In the genomic region with DNA sequence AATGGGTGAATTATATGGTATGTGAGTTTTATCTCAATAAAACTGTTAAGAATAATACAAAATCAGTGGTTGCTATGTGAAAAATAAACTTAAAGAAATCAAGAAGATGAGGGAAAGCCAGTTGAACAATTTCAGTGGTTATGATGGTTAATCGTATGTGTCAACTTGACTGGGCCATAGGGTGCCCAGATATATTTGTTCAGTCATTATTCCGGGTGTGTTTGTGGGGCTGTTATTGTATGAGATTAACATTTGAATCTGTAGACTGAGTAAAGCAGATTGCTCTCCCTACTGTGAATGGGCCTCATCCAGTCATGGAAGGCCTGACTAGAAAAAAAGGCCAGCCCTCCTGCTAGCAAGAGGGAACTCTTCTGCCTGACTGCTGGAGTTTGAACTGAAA, we compare ENCODE assay signal across 15 cellular contexts.
A peak's percentile ranks its signal among the peaks of the same experiment; 100 is the strongest.
DNase-seq lines count a peak whose midpoint lies in the region; ATAC-seq and TF ChIP-seq lines count a peak whose summit lies in the region.
"Had no signal": no experiment of that assay in that cellular context is flagged by ENCODE, and none has a peak within 500 bp of the region (broad histone marks: within the 10 kb centered on the region; RNA-seq: fewer than 3 reads in every experiment).

No MANE protein-coding gene starts in this region.

- H3K4me3 Mint-ChIP-seq in HFFc6: peak overlapping the region; percentile 52; the same call in 1 of the 2 replicates
- H3K4me3 Mint-ChIP-seq: CD4-positive, alpha-beta memory T cell had no signal

- ATAC-seq in GM18502 (IDR thresholded peaks at IDR 0.05; ENCODE audit: poor library complexity, unreplicated experiment): no peak

- peaks cover 97% of the 10 kb centered on the region for H3K4me1 Mint-ChIP-seq in HFFc6 (ENCODE audit: low read depth)

- no peak for DNase-seq in HFFc6
- DNase-seq in ascending aorta (ENCODE audit: low spot score in 2 of 2): no peak
- DNase-seq in middle frontal gyrus (ENCODE audit: extremely low spot score, low spot score): no peak
- DNase-seq in NCI-H748 (lab: John Stamatoyannopoulos, UW; ENCODE audit: unreplicated experiment): no peak
- DNase-seq: C1 segment of cervical spinal cord; Calu3; CD4-positive, alpha-beta memory T cell; COR-L47; DMS53; DMS79 treated with DMSO at 0.1 percent for 48 hours; GF-D8; GOT3; HCEC 1CT had no signal

- H3K4me1 ChIP-seq in HEK293 (ENCODE audit: control insufficient read depth, insufficient read depth, low read length): no peaks in the 10 kb centered on the region
- H3K4me1 ChIP-seq in ascending aorta: peaks cover 7 to 14% of the 10 kb centered on the region in 2 donors

- TF ChIP-seq CTCF in HEK293 (tag by site-specific recombination; IDR thresholded peaks at IDR 0.05) (no peak), HFFc6 (IDR thresholded peaks at IDR 0.05) (no peak), ascending aorta (IDR thresholded peaks at IDR 0.05) (no peak)

- peaks cover 72% of the 10 kb centered on the region for H3K36me3 Mint-ChIP-seq in HFFc6 (ENCODE audit: low read depth)
- H3K36me3 Mint-ChIP-seq: CD4-positive, alpha-beta memory T cell had no signal

- peak overlapping the region; percentile 75 for H3K27ac Mint-ChIP-seq in HFFc6

- H3K27me3 ChIP-seq in ascending aorta: no peaks in the 10 kb centered on the region

- H3K9me3 Mint-ChIP-seq in HFFc6: peaks cover 38% of the 10 kb centered on the region

- H3K36me3 ChIP-seq in HEK293 (ENCODE audit: control insufficient read depth in 2 of 2, insufficient read depth in 1 of 2, low read length in 2 of 2) (no peaks in the 10 kb centered on the region), ascending aorta (no peaks in the 10 kb centered on the region)

- H3K4me3 ChIP-seq in HEK293 (ENCODE audit: low read depth, low read length) (no peak overlapping the region), ascending aorta (no peak overlapping the region)

- H3K27ac ChIP-seq in HEK293 (ENCODE audit: extremely low read depth, low read depth, low read length) (no peak overlapping the region), ascending aorta (peak overlapping the region; percentile 62 to 80)

- peaks cover 58% of the 10 kb centered on the region for H3K27me3 Mint-ChIP-seq in HFFc6 (ENCODE audit: insufficient read depth)
- H3K27me3 Mint-ChIP-seq: CD4-positive, alpha-beta memory T cell had no signal

- H3K9me3 ChIP-seq in HEK293 (ENCODE audit: control insufficient read depth, insufficient read depth, low read depth, low read length) (no peaks in the 10 kb centered on the region), ascending aorta (no peaks in the 10 kb centered on the region)

- CTCF ChIA-PET in HEK293 (lab: Yijun Ruan, JAX): no interaction called here

- POLR2A ChIA-PET in HEK293 (lab: Yijun Ruan, JAX): no interaction called here

- intact Hi-C loops in ascending aorta (cut with DNase I): no loop called here

TF ChIP-seq in HEK293, 187 proteins besides CTCF, POLR2A, EP300 and RAD21:
- TF ChIP-seq SETDB1 (IDR thresholded peaks at IDR 0.05; ENCODE audit: insufficient read length, low read length): peak; percentile 50
- TF ChIP-seq, protein P1, sequence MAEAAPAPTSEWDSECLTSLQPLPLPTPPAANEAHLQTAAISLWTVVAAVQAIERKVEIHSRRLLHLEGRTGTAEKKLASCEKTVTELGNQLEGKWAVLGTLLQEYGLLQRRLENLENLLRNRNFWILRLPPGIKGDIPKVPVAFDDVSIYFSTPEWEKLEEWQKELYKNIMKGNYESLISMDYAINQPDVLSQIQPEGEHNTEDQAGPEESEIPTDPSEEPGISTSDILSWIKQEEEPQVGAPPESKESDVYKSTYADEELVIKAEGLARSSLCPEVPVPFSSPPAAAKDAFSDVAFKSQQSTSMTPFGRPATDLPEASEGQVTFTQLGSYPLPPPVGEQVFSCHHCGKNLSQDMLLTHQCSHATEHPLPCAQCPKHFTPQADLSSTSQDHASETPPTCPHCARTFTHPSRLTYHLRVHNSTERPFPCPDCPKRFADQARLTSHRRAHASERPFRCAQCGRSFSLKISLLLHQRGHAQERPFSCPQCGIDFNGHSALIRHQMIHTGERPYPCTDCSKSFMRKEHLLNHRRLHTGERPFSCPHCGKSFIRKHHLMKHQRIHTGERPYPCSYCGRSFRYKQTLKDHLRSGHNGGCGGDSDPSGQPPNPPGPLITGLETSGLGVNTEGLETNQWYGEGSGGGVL (tag by site-specific recombination; IDR thresholded peaks at IDR 0.05): no peak
- peak; percentile 72; the same call in 1 of the 2 replicates for TF ChIP-seq ZNF416 (tag by site-specific recombination; IDR thresholded peaks at IDR 0.05)
